Comparison of ENCODE assay signal across 11 cellular contexts in the genomic region with DNA sequence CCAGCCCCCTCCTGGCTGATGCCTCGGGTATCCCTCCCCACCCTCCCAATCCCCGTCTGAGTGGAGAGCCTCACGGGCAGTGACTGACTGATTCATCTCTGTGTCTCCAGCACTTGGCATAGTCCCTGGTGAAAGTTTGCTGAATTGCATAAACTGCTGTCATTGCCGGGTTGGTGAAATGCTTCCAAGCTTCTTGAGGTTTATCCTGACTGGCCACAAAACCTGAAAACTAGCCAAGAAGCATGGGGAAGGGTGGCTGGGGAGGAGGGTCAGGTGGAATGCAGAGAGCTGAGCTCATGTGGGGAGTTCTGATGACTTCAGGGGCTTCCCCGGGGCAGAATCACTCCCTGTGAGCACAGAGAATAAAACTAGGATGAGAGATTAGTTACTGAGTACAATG. TPM values are rescaled to one million over a fixed set of nuclear protein-coding genes. Genes with fewer than 3 reads are reported as not detected.
A peak's percentile ranks its signal among the peaks of the same experiment; 100 is the strongest.
DNase-seq lines count a peak whose midpoint lies in the region; ATAC-seq, FAIRE-seq and TF ChIP-seq lines count a peak whose summit lies in the region.
"Had no signal": no experiment of that assay in that cellular context is flagged by ENCODE, and none has a peak within 500 bp of the region (broad histone marks: within the 10 kb centered on the region; RNA-seq: fewer than 3 reads in every experiment).

No MANE protein-coding gene starts in this region.

- TF ChIP-seq POLR2A in H54 (IDR thresholded peaks at IDR 0.05; ENCODE audit: low read depth, low read length) (no peak), spleen (IDR thresholded peaks at IDR 0.05) (no peak)

- H3K4me3 ChIP-seq in astrocyte of the spinal cord (ENCODE audit: low read depth, low read length) (no peak overlapping the region), skeletal muscle cell (ENCODE audit: low read depth, low read length) (no peak overlapping the region), spleen (no peak overlapping the region)

- DNase-seq in H54 (ENCODE audit: insufficient read length, low spot score) (peak; percentile 85), astrocyte of the spinal cord (ENCODE audit: low read depth, low spot score) (peak; percentile 97), left ventricle myocardium superior (no peak), skeletal muscle cell (ENCODE audit: low read depth) (peak; percentile 95), frontal cortex (ENCODE audit: low spot score in 2 of 2) (no peak), iPS-NIHi7 (ENCODE audit: extremely low spot score) (no peak), spleen (no peak)
- DNase-seq: SHP77 treated with DMSO at 0.1 percent for 48 hours had no signal

- H3K4me1 ChIP-seq in spleen: peaks cover 4 to 46% (median 26%) of the 10 kb centered on the region in 6 donors

- H3K27me3 ChIP-seq in spleen (replicated peaks in 1 of 7): peaks cover 0 to 6% (median 0%) of the 10 kb centered on the region in 7 donors

- FAIRE-seq in H54 (lab: Jason Lieb, UNC) (peak; percentile 93), frontal cortex (lab: Jason Lieb, UNC) (no peak)
- FAIRE-seq: G401.6 had no signal

- H3K36me3 ChIP-seq in spleen: no peaks in the 10 kb centered on the region

- TF ChIP-seq CTCF in astrocyte of the spinal cord (IDR thresholded peaks at IDR 0.05; ENCODE audit: low read depth, low read length): no peak
- TF ChIP-seq CTCF in spleen (IDR thresholded peaks at IDR 0.05 in 8 of 11, conservative IDR thresholded peaks at IDR 0.05 in 3 of 11): no peak

- H3K9me3 ChIP-seq in spleen: no peaks in the 10 kb centered on the region

- 44 to 74% (median 54%) methylated on average over 5 of the region's 5 CpGs for WGBS in spleen, 5 donors

- ATAC-seq in left ventricle myocardium superior: peak; percentile 64
- no peak for ATAC-seq in GM19452 (IDR thresholded peaks at IDR 0.05; ENCODE audit: unreplicated experiment)

- H3K27ac ChIP-seq in spleen: no peak overlapping the region

- in situ Hi-C loops in astrocyte of the spinal cord (cut with HindIII; ENCODE audit: low sequenced_read_pairs): loop anchor here (10.0 kb wide), 1 partner anchor 138 kb away; no protein-coding TSS in a partner anchor

- intact Hi-C loops in left ventricle myocardium superior (cut with micrococcal nuclease): loop anchor here (10.0 kb wide), 1 partner anchor 48 kb away; no protein-coding TSS in a partner anchor
- intact Hi-C loops in spleen (cut with DNase I; ENCODE audit: low total_unique reads): no loop called here

RNA-seq across cellular contexts. Expression of a gene that starts 56.9 kb away (rescaled TPM):
- total RNA-seq in left ventricle myocardium superior (28.3 TPM), frontal cortex (2.4 TPM), spleen (10 to 100 TPM; 12.5 to 44.9 (median 36.7) TPM)
- polyA plus RNA-seq in spleen: 10 to 100 TPM; 11.2 to 14.6 (median 13.1) TPM
- total RNA-seq: activated T-helper 2 cell treated with anti-CD3 and anti-CD28 coated beads, Interferon-gamma antibody, Interleukin-2, Interleukin-4, amounts not matched to agents 10 μg/mL and 5 μg/mL and 100 μg/mL, durations not matched to agents 14 hours and 24 hours and 36 hours had no signal

Comparison
In these comparisons a context has a peak if more than half of its experiments do, and no peak if none do; other contexts are left out.
1. DNase-seq: peak in H54 (single experiment), astrocyte of the spinal cord (single experiment) and skeletal muscle cell (single experiment); none in left ventricle myocardium superior (single experiment), frontal cortex (0 of 2), iPS-NIHi7 (single experiment) and spleen (single experiment).